Comparison of ENCODE assay signal across 14 cellular contexts in genomic region chr1:218217040-218217439, GRCh38.
"Had no signal": no experiment of that assay in that cellular context is flagged by ENCODE, and none has a peak within 500 bp of the region (broad histone marks: within the 10 kb centered on the region; RNA-seq: fewer than 3 reads in every experiment).

No MANE protein-coding gene starts in this region.

- ATAC-seq: activated CD8-positive, alpha-beta memory T cell treated with anti-CD3 and anti-CD28 coated beads, Interleukin-2, amount 10 ng/mL, durations not matched to agents 7 days and 5 days; effector memory CD8-positive, alpha-beta T cell; left lobe of liver had no signal

- DNase-seq: activated CD4-positive, alpha-beta T cell treated with anti-CD3 and anti-CD28 coated beads for 1 hour; activated CD4-positive, alpha-beta T cell treated with anti-CD3 and anti-CD28 coated beads, Interleukin-2, amount 50 U/mL, for 48 hours; activated CD8-positive, alpha-beta memory T cell treated with anti-CD3 and anti-CD28 coated beads, Interleukin-2, amount 10 ng/mL, durations not matched to agents 7 days and 5 days; activated gamma-delta T cell; activated T-cell treated with anti-CD3 and anti-CD28 coated beads, Interleukin-2, amount 50 U/mL, for 24 hours; amygdala; effector memory CD8-positive, alpha-beta T cell; erythroblast; glutamatergic neuron; stimulated activated CD4-positive, alpha-beta T cell treated with anti-CD3 and anti-CD28 coated beads, Interleukin-2, amount 100 ng/mL, for 48 hours; stimulated activated naive CD4-positive, alpha-beta T cell treated with Interleukin-2 at 50 U/mL for 16 hours; T-helper 9 cell; trophoblast cell had no signal
